In the genomic region with DNA sequence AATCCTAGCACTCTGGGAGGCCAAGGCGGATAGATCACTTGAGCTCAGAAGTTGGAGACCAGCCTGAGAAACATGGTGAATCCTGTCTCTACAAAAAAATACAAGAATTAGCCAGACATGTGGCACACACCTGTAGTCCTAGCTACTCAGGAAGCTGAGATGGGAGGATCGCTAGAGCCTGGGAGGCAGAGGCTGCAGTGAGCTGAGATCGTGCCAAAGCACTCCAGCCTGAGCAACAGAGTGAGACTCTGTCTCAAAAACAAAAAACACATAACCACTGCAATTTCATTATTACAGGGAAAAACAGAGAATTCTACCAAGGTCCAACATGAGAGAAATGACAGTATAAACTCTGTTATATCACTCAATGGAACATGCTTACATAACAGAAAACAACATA, we compare ENCODE assay signal across 22 cellular contexts.
"Had no signal": no experiment of that assay in that cellular context is flagged by ENCODE, and none has a peak within 500 bp of the region (broad histone marks: within the 10 kb centered on the region; RNA-seq: fewer than 3 reads in every experiment).

No MANE protein-coding gene starts in this region.

- H3K4me3 ChIP-seq: adrenal gland, breast epithelium, gastroesophageal sphincter, heart left ventricle, lung, suprapubic skin, transverse colon, vagina had no signal

- H3K27me3 ChIP-seq: adrenal gland, breast epithelium, gastroesophageal sphincter, heart left ventricle, suprapubic skin, transverse colon, vagina had no signal

- H3K4me1 ChIP-seq: breast epithelium had no signal

- H3K27me3 Mint-ChIP-seq: activated CD4-positive, alpha-beta T cell treated with anti-CD3 and anti-CD28 coated beads for 36 hours had no signal

- H3K27ac ChIP-seq: adrenal gland, breast epithelium, gastroesophageal sphincter, heart left ventricle, suprapubic skin, transverse colon, vagina, WERI-Rb-1 had no signal

- ATAC-seq: activated CD4-positive, alpha-beta T cell treated with anti-CD3 and anti-CD28 coated beads for 36 hours; gastroesophageal sphincter; heart left ventricle; left lobe of liver; stimulated activated naive CD8-positive, alpha-beta T cell treated with anti-CD3 and anti-CD28 coated beads, Interleukin-15, Interleukin-2, amounts not matched to agents 100 U/mL and 50 U/mL, for 24 hours had no signal

- DNase-seq: activated CD4-positive, alpha-beta T cell treated with anti-CD3 and anti-CD28 coated beads for 36 hours; activated CD4-positive, alpha-beta T cell treated with anti-CD3 and anti-CD28 coated beads, Interleukin-2, amount 50 U/mL, for 48 hours; activated CD8-positive, alpha-beta memory T cell treated with anti-CD3 and anti-CD28 coated beads, Interleukin-2, amount 50 U/mL, for 4 hours; activated naive CD4-positive, alpha-beta T cell treated with Interleukin-2 at 50 U/mL for 16 hours; adrenal gland; cortex of kidney; heart left ventricle; kidney; midbrain; occipital lobe; retina; stimulated activated CD8-positive, alpha-beta memory T cell treated with anti-CD3 and anti-CD28 coated beads, Interleukin-4, amount 100 ng/mL, for 48 hours; stimulated activated naive CD8-positive, alpha-beta T cell treated with anti-CD3 and anti-CD28 coated beads, Interleukin-15, Interleukin-2, amounts not matched to agents 100 U/mL and 50 U/mL, for 24 hours; T-helper 2 cell; transverse colon; WERI-Rb-1 had no signal

- H3K9me3 ChIP-seq: adrenal gland, breast epithelium, gastroesophageal sphincter, heart left ventricle, suprapubic skin, transverse colon, vagina had no signal

- H3K4me3 Mint-ChIP-seq: activated CD4-positive, alpha-beta T cell treated with anti-CD3 and anti-CD28 coated beads for 36 hours had no signal
